ENCODE assay signal across 9 cellular contexts in genomic region chr7:100431286-100431735, GRCh38. TPM values are rescaled to one million over a fixed set of nuclear protein-coding genes. Genes with fewer than 3 reads are reported as not detected.
DNase-seq lines count a peak whose midpoint lies in the region; ATAC-seq and TF ChIP-seq lines count a peak whose summit lies in the region.
"Had no signal": no experiment of that assay in that cellular context is flagged by ENCODE, and none has a peak within 500 bp of the region (broad histone marks: within the 10 kb centered on the region; RNA-seq: fewer than 3 reads in every experiment).

No MANE protein-coding gene starts in this region.

- ATAC-seq in T-cell (replicated peaks in 1 of 4) (no peak), HG03439 (IDR thresholded peaks at IDR 0.05; ENCODE audit: unreplicated experiment) (no peak)

- peak overlapping the region; percentile 80 to 94 (median 83) for H3K4me3 Mint-ChIP-seq in T-cell

- TF ChIP-seq CTCF in GM12865 (IDR thresholded peaks at IDR 0.05; ENCODE audit: insufficient read depth, low read depth, low read length, missing control alignments) (no peak), fibroblast of mammary gland (conservative IDR thresholded peaks at IDR 0.05; ENCODE audit: control insufficient read depth, insufficient read depth, low read depth, low read length) (no peak), sigmoid colon (IDR thresholded peaks at IDR 0.05) (no peak)

- CTCF ChIA-PET in T-cell (lab: Charles Lee), result interaction anchor here in 1 of 2 donors (0.6 kb wide), 1 partner anchor 410 kb away, joined by 3 read pairs; no protein-coding TSS in a partner anchor

- H3K27me3 Mint-ChIP-seq in T-cell, result no peaks in the 10 kb centered on the region

- H3K27me3 ChIP-seq in sigmoid colon, result no peaks in the 10 kb centered on the region

- H3K4me3 ChIP-seq in GM12865 (ENCODE audit: low read depth, low read length) (peak overlapping the region; percentile 64), fibroblast of mammary gland (ENCODE audit: control insufficient read depth, low read depth, low read length) (peak overlapping the region; percentile 84), sigmoid colon (peak overlapping the region in 3 of 4 donors; percentile 61 to 90 (median 85))

- 93 to 95% methylated on average over 23 of the region's 23 CpGs for WGBS in sigmoid colon, 2 donors

- intact Hi-C loops in sigmoid colon (cut with DNase I), result no loop called here

- DNase-seq in GM12865 (ENCODE audit: low read depth) (no peak), T-cell (no peak), fibroblast of mammary gland (ENCODE audit: low read depth) (no peak), sigmoid colon (peak; percentile 70), COR-L47 (lab: John Stamatoyannopoulos, UW) (no peak), pons (ENCODE audit: low spot score) (no peak), amniotic stem cell (lab: John Stamatoyannopoulos, UW) (no peak)

- H3K27ac Mint-ChIP-seq in T-cell, result peak overlapping the region; percentile 86 to 93

- H3K27ac ChIP-seq in sigmoid colon, result peak overlapping the region in 3 of 4 donors; percentile 91 to 100 (median 99)

- POLR2A ChIA-PET in T-cell (lab: Charles Lee), result interaction anchor here in 1 of 2 donors (0.5 kb wide), 1 partner anchor 51 kb away, joined by 3 read pairs; no protein-coding TSS in a partner anchor

- peaks cover 24% of the 10 kb centered on the region for H3K36me3 Mint-ChIP-seq in T-cell

- no peak for TF ChIP-seq POLR2A in sigmoid colon (IDR thresholded peaks at IDR 0.05)

- TF ChIP-seq EP300 in sigmoid colon (IDR thresholded peaks at IDR 0.05), result no peak

- H3K9me3 Mint-ChIP-seq in T-cell, result no peaks in the 10 kb centered on the region

- H3K9me3 ChIP-seq in sigmoid colon, result no peaks in the 10 kb centered on the region

- H3K4me1 Mint-ChIP-seq in T-cell, result peaks cover 55 to 72% (median 64%) of the 10 kb centered on the region in 3 donors

- H3K4me1 ChIP-seq in sigmoid colon, result peaks cover 0 to 50% (median 44%) of the 10 kb centered on the region in 4 donors

- H3K36me3 ChIP-seq in sigmoid colon, result peaks cover 8 to 27% (median 16%) of the 10 kb centered on the region in 4 donors

RNA-seq across cellular contexts. Expression of gene MEPCE, which starts 1.7 kb away (rescaled TPM):
- total RNA-seq in T-cell (10 to 100 TPM; 50.6 to 63.2 (median 60.3) TPM), sigmoid colon (10 to 100 TPM; 20.0 to 29.7 (median 25.5) TPM)
- 10 to 100 TPM; 18.0 to 32.1 (median 19.7) TPM for polyA plus RNA-seq in sigmoid colon

RNA-seq across cellular contexts. Expression of gene ZCWPW1, which starts 2.8 kb away (rescaled TPM):
- total RNA-seq in T-cell (10 to 100 TPM in 3 of 5 donors, 1 to 10 TPM in 2; 6.9 to 13.9 (median 12.0) TPM), sigmoid colon (1 to 10 TPM; 3.8 to 9.4 (median 6.2) TPM)
- polyA plus RNA-seq in sigmoid colon, result 1 to 10 TPM; 1.2 to 6.2 (median 5.4) TPM

RNA-seq across cellular contexts. Expression of gene PPP1R35, which starts 5.0 kb away (rescaled TPM):
- 100 to 1,000 TPM in 2 of 5 donors, 10 to 100 TPM in 3; 32.8 to 117 (median 98.6) TPM for total RNA-seq in T-cell
- 10 to 100 TPM; 17.4 to 42.6 (median 35.2) TPM for total RNA-seq in sigmoid colon
- polyA plus RNA-seq in sigmoid colon, result 10 to 100 TPM; 28.2 to 45.5 (median 31.4) TPM

RNA-seq across cellular contexts. Expression of gene SPACDR, which starts 32.7 kb away (rescaled TPM):
- total RNA-seq in T-cell (1 to 10 TPM; 1.3 to 4.0 (median 3.3) TPM), sigmoid colon (under 1 TPM in 1 of 4 donors, not detected in 3; 0.95 TPM)
- under 1 TPM in 1 of 3 donors, not detected in 2; 0.63 TPM for polyA plus RNA-seq in sigmoid colon
- total RNA-seq: SK-MEL-5 had no signal

RNA-seq across cellular contexts. Expression of gene TSC22D4, which starts 47.7 kb away (rescaled TPM):
- total RNA-seq in T-cell (100 to 1,000 TPM in 4 of 5 donors, 10 to 100 TPM in 1; 85.2 to 160 (median 148) TPM), sigmoid colon (10 to 100 TPM; 24.4 to 31.6 (median 28.5) TPM)
- 10 to 100 TPM; 46.8 to 53.5 (median 51.1) TPM for polyA plus RNA-seq in sigmoid colon
